21 cellular contexts compared by ENCODE assay signal in genomic region chr3:15782429-15782828, GRCh38. TPM values are rescaled to one million over a fixed set of nuclear protein-coding genes. Genes with fewer than 3 reads are reported as not detected.
DNase-seq lines count a peak whose midpoint lies in the region; ATAC-seq and TF ChIP-seq lines count a peak whose summit lies in the region.
"Had no signal": no experiment of that assay in that cellular context is flagged by ENCODE, and none has a peak within 500 bp of the region (broad histone marks: within the 10 kb centered on the region; RNA-seq: fewer than 3 reads in every experiment).

No MANE protein-coding gene starts in this region.

- DNase-seq in Panc1 (ENCODE audit: low read depth, low spot score) (no peak), mammary epithelial cell (no peak), mesenchymal stem cell (no peak), superior temporal gyrus (ENCODE audit: extremely low spot score) (peak; percentile 38), A172 (ENCODE audit: low spot score) (no peak), SHP77 (lab: John Stamatoyannopoulos, UW) (no peak)
- no peak for DNase-seq in effector memory CD8-positive, alpha-beta T cell
- no peak for DNase-seq in central memory CD4-positive, alpha-beta T cell
- DNase-seq: activated CD4-positive, alpha-beta T cell treated with anti-CD3 and anti-CD28 coated beads for 4 hours; Calu3; cerebellar nuclear complex; endodermal cell; NCI-H2029; stimulated activated CD8-positive, alpha-beta memory T cell treated with anti-CD3 and anti-CD28 coated beads, Interleukin-4, amount 100 ng/mL, for 48 hours; testis had no signal

- H3K4me1 ChIP-seq in Panc1 (ENCODE audit: control insufficient read depth, insufficient read depth, low read length) (peaks cover 53% of the 10 kb centered on the region), mammary epithelial cell (ENCODE audit: insufficient read depth, low read length) (peaks cover 56% of the 10 kb centered on the region), mesenchymal stem cell (ENCODE audit: control insufficient read depth, insufficient read depth, low read depth, low read length) (no peaks in the 10 kb centered on the region)
- H3K4me1 ChIP-seq: right atrium auricular region had no signal

- H3K23ac ChIP-seq in mesenchymal stem cell (ENCODE audit: low read length in 2 of 2): no peak overlapping the region

- no peaks in the 10 kb centered on the region for H3K27me3 Mint-ChIP-seq in effector memory CD8-positive, alpha-beta T cell

- in situ Hi-C loops in Panc1 (cut with HindIII; ENCODE audit: low pct_unique_long_range_greater_than_20kb, low sequenced_read_pairs) (no loop called here), mammary epithelial cell (cut with MboI; ENCODE audit: low sequenced_read_pairs in 2 of 2) (no loop called here)

- H3K4me2 ChIP-seq in mammary epithelial cell (ENCODE audit: insufficient read depth, low read depth, low read length) (peak overlapping the region; percentile 61), mesenchymal stem cell (ENCODE audit: low read length, poor library complexity, severe bottlenecking) (no peak overlapping the region)
- H3K4me2 ChIP-seq: BLaER1 had no signal

- peak overlapping the region in 1 of 2 donors; percentile 33 for H3K4me3 Mint-ChIP-seq in effector memory CD8-positive, alpha-beta T cell
- H3K4me3 Mint-ChIP-seq: endodermal cell had no signal

- intact Hi-C loops in Panc1 (cut with micrococcal nuclease; ENCODE audit: unreplicated experiment) (no loop called here), mammary epithelial cell (cut with micrococcal nuclease) (loop anchor here (1.0 kb wide), 1 partner anchor 13 kb away; no protein-coding TSS in a partner anchor)

- no peaks in the 10 kb centered on the region for H4K20me1 ChIP-seq in mammary epithelial cell (ENCODE audit: insufficient read depth, low read length)

- POLR2A ChIA-PET in Panc1 (lab: Charles Lee): no interaction called here

- H3K79me2 ChIP-seq in mammary epithelial cell (ENCODE audit: insufficient read depth, low read length): peaks cover 94% of the 10 kb centered on the region

- H2BK120ac ChIP-seq in mesenchymal stem cell (ENCODE audit: low read depth, low read length): no peak overlapping the region

- peaks cover 5% of the 10 kb centered on the region; the same call in 1 of the 2 replicates for H3K36me3 ChIP-seq in Panc1 (ENCODE audit: control insufficient read depth, insufficient read depth, low read length)
- no peaks in the 10 kb centered on the region for H3K36me3 ChIP-seq in mammary epithelial cell (ENCODE audit: insufficient read depth, low read length)
- peaks cover 0 to 75% of the 10 kb centered on the region in 2 experiments for H3K36me3 ChIP-seq in mesenchymal stem cell (ENCODE audit: control insufficient read depth in 1 of 2, insufficient read depth in 2 of 2, low read depth in 1 of 2, low read length in 2 of 2)
- H3K36me3 ChIP-seq: right atrium auricular region had no signal

- H4K8ac ChIP-seq in mesenchymal stem cell (ENCODE audit: low read length): no peak overlapping the region

- H3K18ac ChIP-seq in mesenchymal stem cell (ENCODE audit: low read depth in 1 of 2, low read length in 2 of 2): no peak overlapping the region

- H2AFZ ChIP-seq in mammary epithelial cell (ENCODE audit: low read depth, low read length) (no peak overlapping the region), mesenchymal stem cell (ENCODE audit: low read depth, low read length) (no peak overlapping the region)

- H3K36me3 Mint-ChIP-seq in effector memory CD8-positive, alpha-beta T cell (ENCODE audit: insufficient read depth): peaks cover 28% of the 10 kb centered on the region

- H3K9me3 Mint-ChIP-seq in effector memory CD8-positive, alpha-beta T cell: no peaks in the 10 kb centered on the region
- H3K9me3 Mint-ChIP-seq: endodermal cell had no signal

- no peak overlapping the region for H2BK12ac ChIP-seq in mesenchymal stem cell (ENCODE audit: low read length in 2 of 2)

- 96% methylated on average over 2 of the region's 2 CpGs for WGBS in mammary epithelial cell (ENCODE audit: low coverage, missing lambda C conversion rate)
- WGBS in mesenchymal stem cell: 99% methylated on average over 2 of the region's 2 CpGs

- TF ChIP-seq CTCF in Panc1 (IDR thresholded peaks at IDR 0.05) (no peak), mammary epithelial cell (conservative IDR thresholded peaks at IDR 0.05 in 1 of 2, IDR thresholded peaks at IDR 0.05 in 1 of 2; ENCODE audit: extremely low read depth in 1 of 2, insufficient read depth in 1 of 2, low read depth in 1 of 2, low read length in 2 of 2) (no peak)

- CTCF ChIA-PET in Panc1 (lab: Charles Lee) (interaction anchor here (1.0 kb wide), 1 partner anchor 137 kb away, joined by 3 read pairs; no protein-coding TSS in a partner anchor), mammary epithelial cell (lab: Charles Lee; ENCODE audit: low non-redundant PET) (no interaction called here)

- H3K4ac ChIP-seq in mesenchymal stem cell (ENCODE audit: low read depth in 1 of 2, low read length in 2 of 2): no peak overlapping the region

- H2BK5ac ChIP-seq in mesenchymal stem cell (ENCODE audit: low read depth, low read length, poor library complexity, severe bottlenecking): no peak overlapping the region

- no peak overlapping the region for H3K27ac Mint-ChIP-seq in effector memory CD8-positive, alpha-beta T cell
- H3K27ac Mint-ChIP-seq: endodermal cell had no signal

- ATAC-seq in Panc1: no peak
- no peak for ATAC-seq in effector memory CD8-positive, alpha-beta T cell (replicated peaks)
- ATAC-seq: HCT116 had no signal

- H3K9me3 ChIP-seq in Panc1 (ENCODE audit: control insufficient read depth, insufficient read depth, low read depth, low read length): no peaks in the 10 kb centered on the region
- no peaks in the 10 kb centered on the region for H3K9me3 ChIP-seq in mammary epithelial cell (replicated peaks; ENCODE audit: insufficient read depth, low read length)
- no peaks in the 10 kb centered on the region for H3K9me3 ChIP-seq in mesenchymal stem cell (ENCODE audit: control insufficient read depth, low read length)
- H3K9me3 ChIP-seq: BLaER1, neutrophil, right atrium auricular region, testis had no signal

- H4K91ac ChIP-seq in mesenchymal stem cell (ENCODE audit: low read length): no peak overlapping the region

- no peak overlapping the region for H3K4me3 ChIP-seq in Panc1 (ENCODE audit: low read depth in 2 of 2, low read length in 2 of 2)
- no peak overlapping the region for H3K4me3 ChIP-seq in mammary epithelial cell (replicated peaks in 1 of 3; ENCODE audit: insufficient read depth in 1 of 3, low read depth in 2 of 3, low read length in 3 of 3)
- peak overlapping the region in 1 of 2 experiments; percentile 45 for H3K4me3 ChIP-seq in mesenchymal stem cell (ENCODE audit: insufficient read depth in 1 of 2, low read depth in 1 of 2, low read length in 2 of 2)
- H3K4me3 ChIP-seq: BLaER1, K562, right atrium auricular region, SK-N-MC, testis had no signal

- no peak overlapping the region for H3K14ac ChIP-seq in mesenchymal stem cell (ENCODE audit: low read length in 2 of 2)

- H3K27me3 ChIP-seq in Panc1 (ENCODE audit: control insufficient read depth, insufficient read depth, low read length) (no peaks in the 10 kb centered on the region), mammary epithelial cell (ENCODE audit: insufficient read depth, low read length) (no peaks in the 10 kb centered on the region), mesenchymal stem cell (ENCODE audit: control insufficient read depth in 1 of 2, insufficient read depth in 1 of 2, low read length in 2 of 2) (no peaks in the 10 kb centered on the region)
- H3K27me3 ChIP-seq: BLaER1, neutrophil, right atrium auricular region, testis had no signal

- H2AK5ac ChIP-seq in mesenchymal stem cell (ENCODE audit: low read length, severe bottlenecking): no peak overlapping the region

- peaks cover 1% of the 10 kb centered on the region for H3K79me1 ChIP-seq in mesenchymal stem cell (replicated peaks; ENCODE audit: low read length, poor library complexity, severe bottlenecking)

- H3K9ac ChIP-seq in mammary epithelial cell (ENCODE audit: insufficient read depth, low read length) (no peak overlapping the region), mesenchymal stem cell (ENCODE audit: low read length) (peak overlapping the region; percentile 84)
- H3K9ac ChIP-seq: BLaER1 had no signal

- dilution Hi-C loops in mammary epithelial cell (cut with HindIII; ENCODE audit: low sequenced_read_pairs): no loop called here

- H3K27ac ChIP-seq in Panc1 (ENCODE audit: low read length) (peak overlapping the region; percentile 81), mammary epithelial cell (ENCODE audit: insufficient read depth, low read depth, low read length) (peak overlapping the region; percentile 71), mesenchymal stem cell (ENCODE audit: low read length, poor library complexity, severe bottlenecking) (peak overlapping the region; percentile 4)
- H3K27ac ChIP-seq: BLaER1, neutrophil, right atrium auricular region, SK-N-MC had no signal

- no TSS peak for BruUV-seq in Panc1 (replicated peaks; lab: Mats Ljungman, UMichigan)
- no TSS peak for BruUV-seq in mammary epithelial cell (replicated peaks; lab: Mats Ljungman, UMichigan)

- H2BK15ac ChIP-seq in mesenchymal stem cell (ENCODE audit: low read depth, poor library complexity, severe bottlenecking): no peak overlapping the region

- H3K4me1 Mint-ChIP-seq in effector memory CD8-positive, alpha-beta T cell (ENCODE audit: low read depth in 2 of 2): peaks cover 22 to 32% of the 10 kb centered on the region in 2 donors

RNA-seq across cellular contexts. Expression of gene ANKRD28, which starts 15.3 kb away (rescaled TPM):
- 89.3 TPM for total RNA-seq in Panc1 (2021; ENCODE audit: unreplicated experiment)
- 35.0 TPM for polyA plus RNA-seq in Panc1 (2012; ENCODE audit: insufficient read length)
- 10 to 100 TPM; 38.0 to 49.2 TPM for total RNA-seq in mammary epithelial cell
- 25.1 TPM for polyA plus RNA-seq in mammary epithelial cell
- 140 TPM for polyA minus RNA-seq in mammary epithelial cell
- 38.8 TPM for polyA plus RNA-seq in mesenchymal stem cell (2013, experiment 1 of 2)
- 42.1 TPM for polyA plus RNA-seq in mesenchymal stem cell (2013, experiment 2 of 2)
- total RNA-seq in A172 (2014; rRNA removed; shearing (Covaris generic)): 98.4 and 125 TPM in 2 replicates

Comparison
In these comparisons a context has a peak if more than half of its experiments do, and no peak if none do; other contexts are left out.
1. H3K27ac ChIP-seq: peak in every context shown above with its lines; median percentile 81 in Panc1; 71 in mammary epithelial cell; 4 in mesenchymal stem cell.